Comparison of ENCODE assay signal across 7 cellular contexts in genomic region chr6:15981956-15982355, GRCh38.
"Had no signal": no experiment of that assay in that cellular context is flagged by ENCODE, and none has a peak within 500 bp of the region (broad histone marks: within the 10 kb centered on the region; RNA-seq: fewer than 3 reads in every experiment).

No MANE protein-coding gene starts in this region.

- H3K4me3 ChIP-seq: K562 had no signal

- H3K27ac ChIP-seq: HL-60 had no signal

- FAIRE-seq: HepG2, HTR-8/SVneo, K562 had no signal

- DNase-seq: IMR-90, KBM-7, KG1 had no signal
